In genomic region chr5:142420521-142420920, GRCh38 we compare ENCODE assay signal across 15 cellular contexts.
DNase-seq lines count a peak whose midpoint lies in the region; ATAC-seq and TF ChIP-seq lines count a peak whose summit lies in the region.
"Had no signal": no experiment of that assay in that cellular context is flagged by ENCODE, and none has a peak within 500 bp of the region (broad histone marks: within the 10 kb centered on the region; RNA-seq: fewer than 3 reads in every experiment).

No MANE protein-coding gene starts in this region.

- H3K27ac ChIP-seq in ascending aorta, result no peak overlapping the region
- H3K27ac ChIP-seq: C4-2B, colonic mucosa, upper lobe of left lung had no signal

- intact Hi-C loops in ascending aorta (cut with DNase I), result no loop called here

- DNase-seq in DMS 273 treated with DMSO at 0.1 percent for 48 hours (lab: John Stamatoyannopoulos, UW), result peak; percentile 84
- peak; percentile 96 for DNase-seq in NCI-H82 (lab: John Stamatoyannopoulos, UW)
- DNase-seq in naive B cell, result peak; percentile 6
- no peak for DNase-seq in stimulated activated CD4-positive, alpha-beta T cell treated with anti-CD3 and anti-CD28 coated beads, Interleukin-4, amount 100 ng/mL, for 24 hours
- no peak for DNase-seq in NCI-H2081 treated with DMSO at 0.1 percent for 48 hours (lab: John Stamatoyannopoulos, UW)
- DNase-seq in ascending aorta (ENCODE audit: low spot score in 2 of 2), result no peak
- DNase-seq: foreskin melanocyte; posterior cingulate gyrus; stimulated activated naive CD8-positive, alpha-beta T cell treated with anti-CD3 and anti-CD28 coated beads, Interleukin-15, Interleukin-2, amounts not matched to agents 100 U/mL and 50 U/mL, for 24 hours; T-helper 2 cell; upper lobe of left lung had no signal

- H3K36me3 Mint-ChIP-seq in naive B cell, result peaks cover 0 to 9% of the 10 kb centered on the region in 2 donors

- peak overlapping the region in 4 of 8 donors; percentile 29 to 69 (median 54) for H3K4me3 Mint-ChIP-seq in naive B cell

- H3K4me1 ChIP-seq in ascending aorta, result no peaks in the 10 kb centered on the region
- H3K4me1 ChIP-seq: colonic mucosa had no signal

- H3K9me3 ChIP-seq in ascending aorta, result no peaks in the 10 kb centered on the region
- H3K9me3 ChIP-seq: colonic mucosa, upper lobe of left lung had no signal

- H3K9me3 Mint-ChIP-seq in naive B cell, result peaks cover 0 to 5% (median 0%) of the 10 kb centered on the region in 7 donors

- peak overlapping the region in 3 of 6 donors; percentile 54 to 85 (median 70) for H3K27ac Mint-ChIP-seq in naive B cell

- no peak for TF ChIP-seq CTCF in ascending aorta (IDR thresholded peaks at IDR 0.05)

- no peaks in the 10 kb centered on the region for H3K36me3 ChIP-seq in ascending aorta
- H3K36me3 ChIP-seq: colonic mucosa, upper lobe of left lung had no signal

- H3K27me3 ChIP-seq in ascending aorta, result no peaks in the 10 kb centered on the region
- H3K27me3 ChIP-seq: colonic mucosa, upper lobe of left lung had no signal

- peaks cover 0 to 8% (median 0%) of the 10 kb centered on the region in 3 donors for H3K27me3 Mint-ChIP-seq in naive B cell

- ATAC-seq in HG02981 (IDR thresholded peaks at IDR 0.05; ENCODE audit: unreplicated experiment) (peak; percentile 45), naive B cell (ENCODE audit: low read depth in 2 of 2) (no peak), GM19397 (IDR thresholded peaks at IDR 0.05; ENCODE audit: unreplicated experiment) (no peak)
- ATAC-seq: stimulated activated naive CD8-positive, alpha-beta T cell treated with anti-CD3 and anti-CD28 coated beads, Interleukin-15, Interleukin-2, amounts not matched to agents 100 U/mL and 50 U/mL, for 24 hours had no signal

- peaks cover 28 to 53% (median 42%) of the 10 kb centered on the region in 3 donors for H3K4me1 Mint-ChIP-seq in naive B cell

- no peak overlapping the region for H3K4me3 ChIP-seq in ascending aorta
- H3K4me3 ChIP-seq: colonic mucosa, upper lobe of left lung had no signal

Comparison
In these comparisons a context has a peak if more than half of its experiments do, and no peak if none do; other contexts are left out.
1. DNase-seq: peak in DMS 273 treated with DMSO at 0.1 percent for 48 hours (single experiment), NCI-H82 (single experiment) and naive B cell (single experiment); none in stimulated activated CD4-positive, alpha-beta T cell treated with anti-CD3 and anti-CD28 coated beads, Interleukin-4, amount 100 ng/mL, for 24 hours (single experiment), NCI-H2081 treated with DMSO at 0.1 percent for 48 hours (single experiment) and ascending aorta (0 of 2).